Comparison of ENCODE assay signal across 16 cellular contexts in the genomic region with DNA sequence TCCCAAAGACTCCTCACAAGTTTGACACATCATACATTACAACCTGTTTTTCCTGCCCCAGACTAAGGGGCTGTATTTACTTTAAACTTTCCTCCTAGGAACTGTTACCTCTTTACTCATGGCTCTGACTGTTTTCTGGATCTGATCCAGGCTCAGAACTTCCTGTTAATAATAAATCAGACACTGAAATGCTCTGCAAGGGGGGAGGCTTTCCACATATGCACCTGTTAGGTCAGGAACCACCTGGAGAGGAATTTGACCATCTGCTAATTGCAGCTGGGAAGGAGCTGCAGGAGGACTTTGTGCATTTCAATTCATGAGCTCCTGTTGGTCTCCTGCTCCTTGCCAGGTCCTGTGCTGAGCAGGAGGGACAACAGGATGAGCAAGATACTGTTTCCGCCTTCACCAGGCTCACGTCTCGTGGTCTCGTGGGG.
DNase-seq lines count a peak whose midpoint lies in the region; ATAC-seq, FAIRE-seq and TF ChIP-seq lines count a peak whose summit lies in the region.
"Had no signal": no experiment of that assay in that cellular context is flagged by ENCODE, and none has a peak within 500 bp of the region (broad histone marks: within the 10 kb centered on the region; RNA-seq: fewer than 3 reads in every experiment).

No MANE protein-coding gene starts in this region.

- DNase-seq in DMS 273 (lab: John Stamatoyannopoulos, UW; ENCODE audit: unreplicated experiment) (peak; percentile 25), DMS 273 treated with DMSO at 0.1 percent for 48 hours (lab: John Stamatoyannopoulos, UW) (no peak), NCI-H510A (lab: John Stamatoyannopoulos, UW) (peak; percentile 73), choroid plexus epithelial cell (ENCODE audit: low read depth) (peak; percentile 22), pons (ENCODE audit: low spot score) (peak; percentile 14), MM.1S (no peak), kidney (no peak)
- DNase-seq: activated CD4-positive, CD25-positive, alpha-beta regulatory T cell; activated CD8-positive, alpha-beta memory T cell treated with anti-CD3 and anti-CD28 coated beads, Interleukin-2, amount 50 U/mL, for 4 hours; NCI-H146; testis had no signal

- H3K4me3 ChIP-seq in choroid plexus epithelial cell (ENCODE audit: low read depth, low read length), result no peak overlapping the region
- H3K4me3 ChIP-seq in MM.1S (ENCODE audit: low read length), result no peak overlapping the region
- H3K4me3 ChIP-seq in kidney (ENCODE audit: low read length in 2 of 2), result no peak overlapping the region
- H3K4me3 ChIP-seq: testis had no signal

- H3K36me3 ChIP-seq in MM.1S (replicated peaks; ENCODE audit: insufficient read depth, low read length), result no peaks in the 10 kb centered on the region
- no peaks in the 10 kb centered on the region for H3K36me3 ChIP-seq in kidney (ENCODE audit: control insufficient read depth in 1 of 2, insufficient read depth in 2 of 2, low read length in 2 of 2)

- ATAC-seq in GM21825 (IDR thresholded peaks at IDR 0.05; ENCODE audit: unreplicated experiment), result no peak
- ATAC-seq: activated naive CD4-positive, alpha-beta T cell treated with anti-CD3 and anti-CD28 coated beads, Interleukin-2, amount 50 U/mL, for 72 hours; HepG2 had no signal

- no peaks in the 10 kb centered on the region for H3K4me1 ChIP-seq in MM.1S (ENCODE audit: low read length)
- no peaks in the 10 kb centered on the region for H3K4me1 ChIP-seq in kidney (ENCODE audit: control insufficient read depth in 1 of 2, insufficient read depth in 1 of 2, low read depth in 1 of 2, low read length in 2 of 2)
- H3K4me1 ChIP-seq: testis had no signal

- no peaks in the 10 kb centered on the region for H3K9me2 ChIP-seq in MM.1S (replicated peaks; ENCODE audit: insufficient read depth, low read length)

- no peaks in the 10 kb centered on the region for H4K20me1 ChIP-seq in MM.1S (ENCODE audit: insufficient read depth, low read length)

- FAIRE-seq in kidney (lab: Jason Lieb, UNC), result no peak
- FAIRE-seq: colon, HepG2 had no signal

- no peaks in the 10 kb centered on the region for H3K27me3 ChIP-seq in MM.1S (replicated peaks; ENCODE audit: insufficient read depth, low read length)
- H3K27me3 ChIP-seq: testis had no signal

- no peaks in the 10 kb centered on the region for H3K9me3 ChIP-seq in MM.1S (replicated peaks; ENCODE audit: insufficient read depth, low read length)
- no peaks in the 10 kb centered on the region for H3K9me3 ChIP-seq in kidney (ENCODE audit: control insufficient read depth in 1 of 2, low read length in 2 of 2)
- H3K9me3 ChIP-seq: testis had no signal

- TF ChIP-seq CTCF in choroid plexus epithelial cell (conservative IDR thresholded peaks at IDR 0.05; ENCODE audit: low read depth, low read length), result no peak
- no peak for TF ChIP-seq CTCF in MM.1S (IDR thresholded peaks at IDR 0.05; ENCODE audit: low read length)
- TF ChIP-seq CTCF in kidney (IDR thresholded peaks at IDR 0.05; ENCODE audit: borderline replicate concordance, extremely low read depth, insufficient read depth), result no peak

- intact Hi-C loops in kidney (cut with DNase I), result no loop called here

- no peaks in the 10 kb centered on the region for H3F3A ChIP-seq in MM.1S (ENCODE audit: insufficient read depth, low read length)

- no peak overlapping the region for H3K27ac ChIP-seq in MM.1S (ENCODE audit: low read length)
- H3K27ac ChIP-seq in kidney (ENCODE audit: low read depth in 2 of 2, low read length in 2 of 2), result no peak overlapping the region
- H3K27ac ChIP-seq: 22Rv1, testis had no signal

- H3K79me2 ChIP-seq in MM.1S (ENCODE audit: low read length), result no peaks in the 10 kb centered on the region

- H3K4me2 ChIP-seq in MM.1S (ENCODE audit: low read depth, low read length), result no peak overlapping the region

- H3K9ac ChIP-seq in MM.1S (ENCODE audit: low read length), result no peak overlapping the region
- no peak overlapping the region for H3K9ac ChIP-seq in kidney (ENCODE audit: low read length in 2 of 2)

- no peak overlapping the region for H2AFZ ChIP-seq in MM.1S (ENCODE audit: low read length)

Comparison
In these comparisons a context has a peak if more than half of its experiments do, and no peak if none do; other contexts are left out.
1. DNase-seq: peak in DMS 273 (single experiment), NCI-H510A (single experiment), choroid plexus epithelial cell (single experiment) and pons (single experiment); none in DMS 273 treated with DMSO at 0.1 percent for 48 hours (single experiment), MM.1S (single experiment) and kidney (single experiment).